ENCODE assay signal across 8 cellular contexts in the genomic region with DNA sequence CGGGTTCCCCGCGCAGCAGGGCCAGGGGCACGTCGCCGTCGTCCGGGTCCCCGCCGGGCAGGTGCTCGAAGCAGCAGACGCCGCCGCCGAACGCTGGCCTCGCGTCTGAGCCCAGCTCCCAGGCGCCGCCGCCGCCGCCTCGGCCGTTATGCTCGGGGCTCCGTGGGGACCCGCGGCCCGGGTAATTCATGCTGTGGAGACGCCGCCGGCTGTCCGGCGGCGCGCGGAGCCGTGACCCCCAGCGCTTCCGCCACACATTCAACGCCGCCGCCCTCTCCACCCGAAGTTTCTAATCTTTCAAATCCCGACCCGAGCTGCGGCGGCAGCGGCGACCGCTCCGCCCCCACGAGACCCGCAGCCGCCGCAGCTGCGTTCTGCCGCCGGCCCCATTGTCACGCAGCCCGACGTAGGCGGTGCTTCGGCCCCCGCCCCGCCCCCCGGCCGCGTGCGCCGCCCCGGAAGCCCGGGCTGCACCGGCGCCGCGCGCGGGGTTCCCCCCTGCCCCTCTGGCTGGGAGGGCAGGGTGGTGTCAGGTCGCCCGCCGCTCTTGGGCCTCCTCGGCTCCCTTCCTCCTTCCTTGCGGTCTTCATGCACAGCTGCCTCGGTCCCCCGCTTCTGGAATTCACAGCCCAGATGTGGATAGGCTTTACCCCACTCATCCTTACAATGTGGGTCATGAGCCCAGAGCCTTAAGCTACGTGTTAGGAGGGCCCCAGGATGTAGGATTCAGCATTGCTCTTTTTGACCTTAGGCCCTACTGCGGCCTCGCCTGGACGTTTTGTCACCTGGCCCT. TPM values are rescaled to one million over a fixed set of nuclear protein-coding genes. Genes with fewer than 3 reads are reported as not detected.
A peak's percentile ranks its signal among the peaks of the same experiment; 100 is the strongest.
DNase-seq lines count a peak whose midpoint lies in the region; ATAC-seq and TF ChIP-seq lines count a peak whose summit lies in the region.

Gene DDHD1, minus strand, starts transcription at position 415 of the 793 bp plus-strand sequence. Its CDS starts 225 bp downstream, at position 190.

- CTCF ChIA-PET in activated CD4-positive, alpha-beta memory T cell treated with anti-CD3 and anti-CD28 coated beads, Interleukin-2, amount 10 ng/mL, durations not matched to agents 7 days and 5 days (lab: Charles Lee), result interaction anchor here (0.8 to 6.6 kb wide), 13 partner anchors 8 to 234 kb away, joined by 3 to 71 read pairs (median 4); no protein-coding TSS in a partner anchor

- H3K4me1 Mint-ChIP-seq in activated CD4-positive, alpha-beta memory T cell treated with anti-CD3 and anti-CD28 coated beads, Interleukin-2, amount 10 ng/mL, durations not matched to agents 7 days and 5 days, result peaks cover 41% of the 10 kb centered on the region

- no peaks in the 10 kb centered on the region; the same call in 1 of the 2 replicates for H3K36me3 ChIP-seq in BLaER1
- no peaks in the 10 kb centered on the region for H3K36me3 ChIP-seq in lower lobe of right lung

- intact Hi-C loops in lower lobe of right lung (cut with DNase I), result no loop called here

- H3K27me3 Mint-ChIP-seq in activated CD4-positive, alpha-beta memory T cell treated with anti-CD3 and anti-CD28 coated beads, Interleukin-2, amount 10 ng/mL, durations not matched to agents 7 days and 5 days, result no peaks in the 10 kb centered on the region

- H3K4me1 ChIP-seq in BLaER1 (peaks cover 38% of the 10 kb centered on the region), lower lobe of right lung (peaks cover 32% of the 10 kb centered on the region)

- peaks cover 27% of the 10 kb centered on the region for H3K36me3 Mint-ChIP-seq in activated CD4-positive, alpha-beta memory T cell treated with anti-CD3 and anti-CD28 coated beads, Interleukin-2, amount 10 ng/mL, durations not matched to agents 7 days and 5 days (ENCODE audit: low read depth)

- no peaks in the 10 kb centered on the region for H3K9me3 ChIP-seq in BLaER1
- H3K9me3 ChIP-seq in lower lobe of right lung, result no peaks in the 10 kb centered on the region

- no peaks in the 10 kb centered on the region for H3K9me3 Mint-ChIP-seq in activated CD4-positive, alpha-beta memory T cell treated with anti-CD3 and anti-CD28 coated beads, Interleukin-2, amount 10 ng/mL, durations not matched to agents 7 days and 5 days

- peak within 1 kb of the TSS; percentile 100 for H3K4me3 Mint-ChIP-seq in activated CD4-positive, alpha-beta memory T cell treated with anti-CD3 and anti-CD28 coated beads, Interleukin-2, amount 10 ng/mL, durations not matched to agents 7 days and 5 days

- no peak for TF ChIP-seq CTCF in lower lobe of right lung (IDR thresholded peaks at IDR 0.05)

- H3K4me2 ChIP-seq in BLaER1, result peak within 1 kb of the TSS; percentile 76

- POLR2A ChIA-PET in activated CD4-positive, alpha-beta memory T cell treated with anti-CD3 and anti-CD28 coated beads, Interleukin-2, amount 10 ng/mL, durations not matched to agents 7 days and 5 days (lab: Charles Lee), result interaction anchor here (0.6 to 7.8 kb wide), 34 partner anchors 9 to 1335 kb away, joined by 3 to 264 read pairs (median 4); partner anchors contain the start of genes ERO1A, GMFB, GPR137C and TXNDC16

- H3K27ac Mint-ChIP-seq in activated CD4-positive, alpha-beta memory T cell treated with anti-CD3 and anti-CD28 coated beads, Interleukin-2, amount 10 ng/mL, durations not matched to agents 7 days and 5 days, result peak within 1 kb of the TSS; percentile 98

- peak within 1 kb of the TSS; percentile 96 for H3K9ac ChIP-seq in BLaER1

- H3K27me3 ChIP-seq in BLaER1, result no peaks in the 10 kb centered on the region
- H3K27me3 ChIP-seq in lower lobe of right lung (ENCODE audit: low read depth), result no peaks in the 10 kb centered on the region

- H3K27ac ChIP-seq in BLaER1 (peak within 1 kb of the TSS; percentile 97), lower lobe of right lung (peak within 1 kb of the TSS; percentile 90)

- ATAC-seq in HG03442 (IDR thresholded peaks at IDR 0.05; ENCODE audit: unreplicated experiment) (peak; percentile 70), lower lobe of right lung (peak; percentile 96 to 97)

- H4K20me1 ChIP-seq in BLaER1, result peaks cover 41% of the 10 kb centered on the region

- DNase-seq in GM19238 (ENCODE audit: insufficient read length, low spot score), result peak; percentile 87
- DNase-seq in NCI-H748 treated with DMSO at 0.1 percent for 48 hours (lab: John Stamatoyannopoulos, UW), result peak; percentile 34
- DNase-seq in activated CD4-positive, alpha-beta memory T cell treated with anti-CD3 and anti-CD28 coated beads, Interleukin-2, amount 10 ng/mL, durations not matched to agents 7 days and 5 days, result peak; percentile 86
- peak; percentile 88 for DNase-seq in ecto neural progenitor cell (ENCODE audit: low spot score)
- DNase-seq in lower lobe of right lung, result peak; percentile 86
- peak; percentile 66 to 72 (median 70) for DNase-seq in stimulated activated CD4-positive, alpha-beta T cell treated with anti-CD3 and anti-CD28 coated beads, TNF-alpha, amount 100 ng/mL, for 4 hours (ENCODE audit: low read depth in 3 of 3)

- H3K4me3 ChIP-seq in BLaER1 (peak within 1 kb of the TSS; percentile 100), lower lobe of right lung (peak within 1 kb of the TSS; percentile 93)

RNA-seq across cellular contexts. Expression of gene DDHD1, which starts in this region (rescaled TPM):
- total RNA-seq in activated CD4-positive, alpha-beta memory T cell treated with anti-CD3 and anti-CD28 coated beads, Interleukin-2, amount 10 ng/mL, durations not matched to agents 7 days and 5 days, result 10 to 100 TPM; 53.6 to 58.5 TPM
- 32.6 TPM for total RNA-seq in lower lobe of right lung

Comparison
In these comparisons a context has a peak if more than half of its experiments do, and no peak if none do; other contexts are left out.
1. Peak in every context shown above with its lines: DNase-seq, ATAC-seq, H3K4me3 ChIP-seq and H3K27ac ChIP-seq.
2. DNase-seq: peak in every context shown above with its lines; median percentile 88 in ecto neural progenitor cell; 87 in GM19238; 86 in activated CD4-positive, alpha-beta memory T cell treated with anti-CD3 and anti-CD28 coated beads, Interleukin-2, amount 10 ng/mL, durations not matched to agents 7 days and 5 days; 86 in lower lobe of right lung; 70 in stimulated activated CD4-positive, alpha-beta T cell treated with anti-CD3 and anti-CD28 coated beads, TNF-alpha, amount 100 ng/mL, for 4 hours; 34 in NCI-H748 treated with DMSO at 0.1 percent for 48 hours.